9 cellular contexts compared by ENCODE assay signal in the genomic region with DNA sequence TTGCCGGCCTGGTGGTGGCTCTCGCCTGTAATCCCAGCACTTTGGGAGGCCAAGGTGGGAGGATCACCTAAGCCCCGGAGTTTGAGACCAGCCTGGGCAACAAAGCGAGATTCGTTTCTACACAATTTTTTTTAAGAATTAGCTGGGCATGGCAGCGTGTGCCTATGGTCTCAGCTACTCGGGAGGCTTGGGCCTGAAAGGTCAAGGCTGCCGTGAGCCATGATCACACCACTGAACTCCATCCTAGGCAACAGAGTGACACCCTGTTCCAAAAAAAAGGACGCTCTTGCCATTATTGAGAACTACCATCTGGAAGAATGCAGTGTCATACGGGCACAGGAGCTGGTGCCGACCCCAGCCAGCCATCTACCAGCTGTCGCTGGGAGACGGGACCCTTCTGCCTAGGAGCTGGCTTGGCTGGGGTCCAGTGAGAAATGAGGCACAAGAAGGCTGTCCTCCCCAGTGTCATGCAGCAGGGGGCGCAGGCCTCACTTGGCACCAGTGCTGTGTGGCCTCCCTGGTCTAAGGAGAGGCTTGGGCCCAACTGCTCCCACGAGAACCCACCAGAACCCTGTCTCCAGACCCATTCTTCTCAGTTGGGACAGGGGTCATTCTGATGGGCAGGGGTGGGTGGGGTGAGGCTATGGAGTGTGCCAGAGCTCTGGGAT. TPM values are rescaled to one million over a fixed set of nuclear protein-coding genes. Genes with fewer than 3 reads are reported as not detected.
A peak's percentile ranks its signal among the peaks of the same experiment; 100 is the strongest.
DNase-seq lines count a peak whose midpoint lies in the region; TF ChIP-seq lines count a peak whose summit lies in the region.
"Had no signal": no experiment of that assay in that cellular context is flagged by ENCODE, and none has a peak within 500 bp of the region (broad histone marks: within the 10 kb centered on the region; RNA-seq: fewer than 3 reads in every experiment).

No MANE protein-coding gene starts in this region.

- TF ChIP-seq CTCF in coronary artery (IDR thresholded peaks at IDR 0.05), result peak; percentile 33

- H3K4me3 Mint-ChIP-seq in activated CD4-positive, alpha-beta T cell treated with anti-CD3 and anti-CD28 coated beads, Interleukin-2, amount 10 ng/mL, durations not matched to agents 7 days and 5 days, result no peak overlapping the region

- H3K27ac ChIP-seq in coronary artery (no peak overlapping the region), mesenchymal stem cell (ENCODE audit: low read length, poor library complexity, severe bottlenecking) (no peak overlapping the region)

- no peak overlapping the region for H2AFZ ChIP-seq in mesenchymal stem cell (ENCODE audit: low read depth, low read length)

- no peaks in the 10 kb centered on the region for H3K4me1 Mint-ChIP-seq in activated CD4-positive, alpha-beta T cell treated with anti-CD3 and anti-CD28 coated beads, Interleukin-2, amount 10 ng/mL, durations not matched to agents 7 days and 5 days

- H3K4me1 ChIP-seq in mesenchymal stem cell (ENCODE audit: control insufficient read depth, insufficient read depth, low read depth, low read length), result no peaks in the 10 kb centered on the region

- WGBS in mesenchymal stem cell, result 90% methylated on average over 14 of the region's 15 CpGs

- no peaks in the 10 kb centered on the region for H3K27me3 ChIP-seq in mesenchymal stem cell (ENCODE audit: control insufficient read depth in 1 of 2, insufficient read depth in 1 of 2, low read length in 2 of 2)
- H3K27me3 ChIP-seq: BLaER1 treated with 17β-estradiol and CSF1 and Interleukin-3, amounts not matched to agents 10 nM and 100 nM had no signal

- no peak overlapping the region for H3K27ac Mint-ChIP-seq in activated CD4-positive, alpha-beta T cell treated with anti-CD3 and anti-CD28 coated beads, Interleukin-2, amount 10 ng/mL, durations not matched to agents 7 days and 5 days

- peaks cover 10% of the 10 kb centered on the region for H3K79me1 ChIP-seq in mesenchymal stem cell (replicated peaks; ENCODE audit: low read length, poor library complexity, severe bottlenecking)

- no peak overlapping the region for H2BK5ac ChIP-seq in mesenchymal stem cell (ENCODE audit: low read depth, low read length, poor library complexity, severe bottlenecking)

- no peak overlapping the region for H3K18ac ChIP-seq in mesenchymal stem cell (ENCODE audit: low read depth in 1 of 2, low read length in 2 of 2)

- H4K91ac ChIP-seq in mesenchymal stem cell (ENCODE audit: low read length), result no peak overlapping the region

- H2BK12ac ChIP-seq in mesenchymal stem cell (ENCODE audit: low read length in 2 of 2), result no peak overlapping the region

- POLR2A ChIA-PET in activated CD4-positive, alpha-beta T cell treated with anti-CD3 and anti-CD28 coated beads, Interleukin-2, amount 10 ng/mL, durations not matched to agents 7 days and 5 days (lab: Charles Lee), result no interaction called here

- H3K9ac ChIP-seq in mesenchymal stem cell (ENCODE audit: low read length), result no peak overlapping the region

- no peak overlapping the region for H3K4ac ChIP-seq in mesenchymal stem cell (ENCODE audit: low read depth in 1 of 2, low read length in 2 of 2)

- H3K36me3 ChIP-seq in mesenchymal stem cell (ENCODE audit: control insufficient read depth in 1 of 2, insufficient read depth in 2 of 2, low read depth in 1 of 2, low read length in 2 of 2), result peaks cover 87 to 100% of the 10 kb centered on the region in 2 experiments

- no peak overlapping the region for H3K4me2 ChIP-seq in mesenchymal stem cell (ENCODE audit: low read length, poor library complexity, severe bottlenecking)
- H3K4me2 ChIP-seq: BLaER1 treated with 17β-estradiol and CSF1 and Interleukin-3, amounts not matched to agents 10 nM and 100 nM had no signal

- peaks cover 12% of the 10 kb centered on the region for H3K36me3 Mint-ChIP-seq in activated CD4-positive, alpha-beta T cell treated with anti-CD3 and anti-CD28 coated beads, Interleukin-2, amount 10 ng/mL, durations not matched to agents 7 days and 5 days (ENCODE audit: low read depth)

- H3K23ac ChIP-seq in mesenchymal stem cell (ENCODE audit: low read length in 2 of 2), result no peak overlapping the region

- H3K9me3 Mint-ChIP-seq in activated CD4-positive, alpha-beta T cell treated with anti-CD3 and anti-CD28 coated beads, Interleukin-2, amount 10 ng/mL, durations not matched to agents 7 days and 5 days, result no peaks in the 10 kb centered on the region

- H2AK5ac ChIP-seq in mesenchymal stem cell (ENCODE audit: low read length, severe bottlenecking), result no peak overlapping the region

- DNase-seq in NCI-H1436 (lab: John Stamatoyannopoulos, UW) (peak; percentile 20), NCI-H1436 treated with DMSO at 0.1 percent for 48 hours (lab: John Stamatoyannopoulos, UW) (no peak), NAMALWA (ENCODE audit: low spot score) (peak; percentile 87), coronary artery (ENCODE audit: low spot score) (no peak), mesenchymal stem cell (peak; percentile 73), GDM1 (lab: John Stamatoyannopoulos, UW) (no peak)
- peak; percentile 72 for DNase-seq in activated CD4-positive, alpha-beta T cell treated with anti-CD3 and anti-CD28 coated beads, Interleukin-2, amount 10 ng/mL, durations not matched to agents 7 days and 5 days
- DNase-seq in stimulated activated CD8-positive, alpha-beta memory T cell treated with anti-CD3 and anti-CD28 coated beads, Interleukin-2, amount 100 ng/mL, for 48 hours (ENCODE audit: low read depth in 2 of 2), result peak; percentile 48

- H2BK120ac ChIP-seq in mesenchymal stem cell (ENCODE audit: low read depth, low read length), result no peak overlapping the region

- H3K4me3 ChIP-seq in coronary artery (no peak overlapping the region), mesenchymal stem cell (ENCODE audit: insufficient read depth in 1 of 2, low read depth in 1 of 2, low read length in 2 of 2) (no peak overlapping the region)
- H3K4me3 ChIP-seq: BLaER1 treated with 17β-estradiol and CSF1 and Interleukin-3, amounts not matched to agents 10 nM and 100 nM had no signal

- no peak overlapping the region for H2BK15ac ChIP-seq in mesenchymal stem cell (ENCODE audit: low read depth, poor library complexity, severe bottlenecking)

- no peaks in the 10 kb centered on the region for H3K27me3 Mint-ChIP-seq in activated CD4-positive, alpha-beta T cell treated with anti-CD3 and anti-CD28 coated beads, Interleukin-2, amount 10 ng/mL, durations not matched to agents 7 days and 5 days

- no peak overlapping the region for H3K14ac ChIP-seq in mesenchymal stem cell (ENCODE audit: low read length in 2 of 2)

- H4K8ac ChIP-seq in mesenchymal stem cell (ENCODE audit: low read length), result no peak overlapping the region

- CTCF ChIA-PET in activated CD4-positive, alpha-beta T cell treated with anti-CD3 and anti-CD28 coated beads, Interleukin-2, amount 10 ng/mL, durations not matched to agents 7 days and 5 days (lab: Charles Lee), result interaction anchor here (0.6 to 1.9 kb wide), 10 partner anchors 11 to 468 kb away, joined by 3 to 10 read pairs (median 4); a partner anchor contains a TSS

- no peaks in the 10 kb centered on the region for H3K9me3 ChIP-seq in mesenchymal stem cell (ENCODE audit: control insufficient read depth, low read length)
- H3K9me3 ChIP-seq: BLaER1 treated with 17β-estradiol and CSF1 and Interleukin-3, amounts not matched to agents 10 nM and 100 nM had no signal

RNA-seq across cellular contexts. Expression of a gene that starts 12.2 kb away (rescaled TPM):
- total RNA-seq in activated CD4-positive, alpha-beta T cell treated with anti-CD3 and anti-CD28 coated beads, Interleukin-2, amount 10 ng/mL, durations not matched to agents 7 days and 5 days, result 10 to 100 TPM; 16.8 to 20.0 TPM
- polyA plus RNA-seq in mesenchymal stem cell (2013, experiment 1 of 2), result 9.8 TPM
- 9.6 TPM for polyA plus RNA-seq in mesenchymal stem cell (2013, experiment 2 of 2)

RNA-seq across cellular contexts. Expression of a gene that starts 33.9 kb away (rescaled TPM):
- 10 to 100 TPM; 70.6 to 72.8 TPM for total RNA-seq in activated CD4-positive, alpha-beta T cell treated with anti-CD3 and anti-CD28 coated beads, Interleukin-2, amount 10 ng/mL, durations not matched to agents 7 days and 5 days
- 97.6 TPM for polyA plus RNA-seq in mesenchymal stem cell (2013, experiment 1 of 2)
- 93.9 TPM for polyA plus RNA-seq in mesenchymal stem cell (2013, experiment 2 of 2)

RNA-seq across cellular contexts. Expression of a gene that starts 43.2 kb away (rescaled TPM):
- total RNA-seq in activated CD4-positive, alpha-beta T cell treated with anti-CD3 and anti-CD28 coated beads, Interleukin-2, amount 10 ng/mL, durations not matched to agents 7 days and 5 days, result not detected
- not detected for polyA plus RNA-seq in mesenchymal stem cell (2013, experiment 1 of 2)
- polyA plus RNA-seq in mesenchymal stem cell (2013, experiment 2 of 2), result not detected

RNA-seq across cellular contexts. Expression of a gene that starts 47.0 kb away (rescaled TPM):
- not detected for total RNA-seq in activated CD4-positive, alpha-beta T cell treated with anti-CD3 and anti-CD28 coated beads, Interleukin-2, amount 10 ng/mL, durations not matched to agents 7 days and 5 days
- not detected for polyA plus RNA-seq in mesenchymal stem cell (2013, experiment 1 of 2)
- not detected for polyA plus RNA-seq in mesenchymal stem cell (2013, experiment 2 of 2)

RNA-seq across cellular contexts. Expression of a gene that starts 49.8 kb away (rescaled TPM):
- total RNA-seq in activated CD4-positive, alpha-beta T cell treated with anti-CD3 and anti-CD28 coated beads, Interleukin-2, amount 10 ng/mL, durations not matched to agents 7 days and 5 days, result 100 to 1,000 TPM; 101 to 109 TPM
- 22.8 TPM for polyA plus RNA-seq in mesenchymal stem cell (2013, experiment 1 of 2)
- polyA plus RNA-seq in mesenchymal stem cell (2013, experiment 2 of 2), result 21.7 TPM

Comparison
In these comparisons a context has a peak if more than half of its experiments do, and no peak if none do; other contexts are left out.
1. DNase-seq: peak in NCI-H1436 (single experiment), NAMALWA (single experiment), activated CD4-positive, alpha-beta T cell treated with anti-CD3 and anti-CD28 coated beads, Interleukin-2, amount 10 ng/mL, durations not matched to agents 7 days and 5 days (single experiment), mesenchymal stem cell (single experiment) and stimulated activated CD8-positive, alpha-beta memory T cell treated with anti-CD3 and anti-CD28 coated beads, Interleukin-2, amount 100 ng/mL, for 48 hours (2 of 2); none in NCI-H1436 treated with DMSO at 0.1 percent for 48 hours (single experiment), coronary artery (single experiment) and GDM1 (single experiment).